ENCODE assay signal across 8 cellular contexts in the genomic region with DNA sequence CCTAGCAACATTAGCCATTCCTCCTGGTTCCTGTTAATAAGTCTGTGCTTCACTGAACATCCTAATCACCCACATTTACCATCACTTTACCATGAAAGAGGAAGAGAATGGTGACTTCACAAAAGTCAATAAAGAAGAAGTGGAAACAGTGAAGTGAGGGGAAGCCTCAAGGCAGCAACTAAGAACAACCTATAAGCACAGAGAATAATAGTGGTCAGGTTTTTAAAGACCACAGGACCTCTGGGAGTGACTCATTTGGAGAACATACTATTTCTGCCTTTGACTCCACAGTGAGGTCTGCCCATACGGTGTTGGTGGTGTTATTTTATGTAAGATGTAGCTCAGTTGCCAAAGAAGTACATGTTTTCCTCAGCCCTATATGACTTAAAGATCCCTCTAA.
DNase-seq lines count a peak whose midpoint lies in the region; ATAC-seq and TF ChIP-seq lines count a peak whose summit lies in the region.

No MANE protein-coding gene starts in this region.

- H4K20me1 ChIP-seq in Karpas-422 (ENCODE audit: insufficient read depth, low read depth, low read length) = no peaks in the 10 kb centered on the region

- H3K9me3 Mint-ChIP-seq in activated naive CD8-positive, alpha-beta T cell treated with anti-CD3 and anti-CD28 coated beads, Interleukin-2, amount 50 U/mL, for 24 hours = no peaks in the 10 kb centered on the region

- TF ChIP-seq POLR2A in GM18505 (IDR thresholded peaks at IDR 0.05; ENCODE audit: borderline replicate concordance, extremely low read depth, insufficient read depth, insufficient read length) = no peak

- H3K4me3 ChIP-seq in Karpas-422 (ENCODE audit: low read length) = no peak overlapping the region

- no peaks in the 10 kb centered on the region for H3K9me2 ChIP-seq in Karpas-422 (replicated peaks; ENCODE audit: insufficient read depth, low read length)

- H3K4me1 Mint-ChIP-seq in activated naive CD8-positive, alpha-beta T cell treated with anti-CD3 and anti-CD28 coated beads, Interleukin-2, amount 50 U/mL, for 24 hours = peaks cover 61% of the 10 kb centered on the region

- H2AFZ ChIP-seq in Karpas-422 (ENCODE audit: low read length) = no peak overlapping the region

- H3K27me3 ChIP-seq in Karpas-422 (ENCODE audit: low read length) = no peaks in the 10 kb centered on the region

- no peak overlapping the region for H3K9ac ChIP-seq in Karpas-422 (ENCODE audit: low read length)

- peaks cover 16% of the 10 kb centered on the region for H3K4me1 ChIP-seq in Karpas-422 (ENCODE audit: low read length)

- H3K79me2 ChIP-seq in Karpas-422 (ENCODE audit: low read length) = no peaks in the 10 kb centered on the region

- no peaks in the 10 kb centered on the region for H3K27me3 Mint-ChIP-seq in activated naive CD8-positive, alpha-beta T cell treated with anti-CD3 and anti-CD28 coated beads, Interleukin-2, amount 50 U/mL, for 24 hours

- no peaks in the 10 kb centered on the region for H3K9me3 ChIP-seq in Karpas-422 (ENCODE audit: low read length)

- H3K27ac Mint-ChIP-seq in activated naive CD8-positive, alpha-beta T cell treated with anti-CD3 and anti-CD28 coated beads, Interleukin-2, amount 50 U/mL, for 24 hours = peak overlapping the region; percentile 95

- no peaks in the 10 kb centered on the region for H3K36me3 ChIP-seq in Karpas-422 (ENCODE audit: insufficient read depth, low read length)

- no peak overlapping the region for H3K4me2 ChIP-seq in Karpas-422 (ENCODE audit: low read depth, low read length, poor library complexity, severe bottlenecking)

- H3K4me3 Mint-ChIP-seq in activated naive CD8-positive, alpha-beta T cell treated with anti-CD3 and anti-CD28 coated beads, Interleukin-2, amount 50 U/mL, for 24 hours = no peak overlapping the region

- intact Hi-C loops in sciatic nerve (cut with DNase I) = no loop called here
- intact Hi-C loops in posterior vena cava (cut with DNase I) = no loop called here

- DNase-seq in Karpas-422 (peak; percentile 58), sciatic nerve (ENCODE audit: low spot score) (no peak), AG20443 (ENCODE audit: low spot score) (no peak), hepatic stellate cell (ENCODE audit: low spot score) (no peak), posterior vena cava (ENCODE audit: low spot score) (no peak)
- peak; percentile 24 for DNase-seq in activated naive CD8-positive, alpha-beta T cell treated with anti-CD3 and anti-CD28 coated beads, Interleukin-2, amount 50 U/mL, for 24 hours

- no peaks in the 10 kb centered on the region for H3K36me3 Mint-ChIP-seq in activated naive CD8-positive, alpha-beta T cell treated with anti-CD3 and anti-CD28 coated beads, Interleukin-2, amount 50 U/mL, for 24 hours (ENCODE audit: low read depth)

- no peak overlapping the region for H3K27ac ChIP-seq in Karpas-422 (ENCODE audit: low read length)

- ATAC-seq in GM18505 (IDR thresholded peaks at IDR 0.05; ENCODE audit: unreplicated experiment) (peak; percentile 88), GM21717 (IDR thresholded peaks at IDR 0.05; ENCODE audit: unreplicated experiment) (peak; percentile 89), sciatic nerve (peak; percentile 58)
- ATAC-seq in activated naive CD8-positive, alpha-beta T cell treated with anti-CD3 and anti-CD28 coated beads, Interleukin-2, amount 50 U/mL, for 24 hours = peak; percentile 94

Comparison
In these comparisons a context has a peak if more than half of its experiments do, and no peak if none do; other contexts are left out.
1. DNase-seq: peak in Karpas-422 (single experiment) and activated naive CD8-positive, alpha-beta T cell treated with anti-CD3 and anti-CD28 coated beads, Interleukin-2, amount 50 U/mL, for 24 hours (single experiment); none in sciatic nerve (single experiment), AG20443 (single experiment), hepatic stellate cell (single experiment) and posterior vena cava (single experiment).
2. Peak in every context shown above with its lines, with median percentiles within 50 percentile points of each other: ATAC-seq.